Comparison of ENCODE assay signal across 9 cellular contexts in the genomic region with DNA sequence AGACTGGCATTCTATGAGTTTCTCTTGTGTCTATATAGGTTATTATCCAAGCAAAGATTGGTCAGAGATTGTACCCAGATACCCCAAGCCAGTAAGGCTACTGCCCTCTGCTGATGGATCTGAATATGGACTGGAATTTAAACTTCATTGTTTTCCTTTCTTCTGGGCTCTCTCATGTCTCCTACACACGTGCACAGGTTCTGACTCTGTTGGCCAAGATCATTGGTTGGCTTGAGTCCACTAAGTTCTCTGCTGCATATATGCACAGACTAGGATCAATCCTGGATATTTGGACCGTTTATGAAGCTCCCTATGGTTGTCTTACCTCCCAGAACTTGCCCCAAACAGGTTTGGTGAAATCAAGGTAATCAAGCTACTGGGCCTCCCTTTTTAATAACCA.
DNase-seq lines count a peak whose midpoint lies in the region; ATAC-seq and TF ChIP-seq lines count a peak whose summit lies in the region.
"Had no signal": no experiment of that assay in that cellular context is flagged by ENCODE, and none has a peak within 500 bp of the region (broad histone marks: within the 10 kb centered on the region; RNA-seq: fewer than 3 reads in every experiment).

No MANE protein-coding gene starts in this region.

- no peaks in the 10 kb centered on the region for H3K4me1 Mint-ChIP-seq in activated T-cell treated with anti-CD3 and anti-CD28 coated beads, Interleukin-2, amount 50 U/mL, for 72 hours (ENCODE audit: low read depth)
- no peaks in the 10 kb centered on the region for H3K4me1 Mint-ChIP-seq in naive thymus-derived CD8-positive, alpha-beta T cell

- no peaks in the 10 kb centered on the region for H3K9me3 Mint-ChIP-seq in activated T-cell treated with anti-CD3 and anti-CD28 coated beads, Interleukin-2, amount 50 U/mL, for 72 hours
- H3K9me3 Mint-ChIP-seq in naive thymus-derived CD8-positive, alpha-beta T cell = no peaks in the 10 kb centered on the region
- H3K9me3 Mint-ChIP-seq: stimulated activated naive CD8-positive, alpha-beta T cell treated with anti-CD3 and anti-CD28 coated beads, Interleukin-15, Interleukin-2, amounts not matched to agents 100 ng/mL and 50 ng/mL, for 24 hours had no signal

- TF ChIP-seq CTCF in LNCAP (IDR thresholded peaks at IDR 0.05) (peak; percentile 81), epithelial cell of esophagus (IDR thresholded peaks at IDR 0.05; ENCODE audit: insufficient read depth, low read depth, low read length, missing control alignments) (peak; percentile 82)

- H3K36me3 Mint-ChIP-seq in activated T-cell treated with anti-CD3 and anti-CD28 coated beads, Interleukin-2, amount 50 U/mL, for 72 hours (ENCODE audit: insufficient read depth in 2 of 2) = no peaks in the 10 kb centered on the region
- H3K36me3 Mint-ChIP-seq in naive thymus-derived CD8-positive, alpha-beta T cell = peaks cover 0 to 27% (median 11%) of the 10 kb centered on the region in 3 donors

- POLR2A ChIA-PET in naive thymus-derived CD8-positive, alpha-beta T cell (lab: Charles Lee) = interaction anchor here (0.6 kb wide), 1 partner anchor 173 kb away, joined by 4 read pairs; no protein-coding TSS in a partner anchor

- DNase-seq in activated T-cell treated with anti-CD3 and anti-CD28 coated beads, Interleukin-2, amount 50 U/mL, for 72 hours = peak in 1 of 2 donors; percentile 4
- no peak for DNase-seq in activated T-cell treated with anti-CD3 and anti-CD28 coated beads, Interleukin-2, amount 50 U/mL, for 48 hours
- DNase-seq in RPMI8226 (peak; percentile 58), epithelial cell of esophagus (ENCODE audit: low read depth) (peak; percentile 73), posterior vena cava (ENCODE audit: low spot score) (no peak)
- DNase-seq in naive thymus-derived CD8-positive, alpha-beta T cell = peak in 4 of 10 donors; percentile 1 to 37 (median 23)

- no peak overlapping the region for H3K4me3 Mint-ChIP-seq in activated T-cell treated with anti-CD3 and anti-CD28 coated beads, Interleukin-2, amount 50 U/mL, for 72 hours
- H3K4me3 Mint-ChIP-seq in naive thymus-derived CD8-positive, alpha-beta T cell = no peak overlapping the region
- H3K4me3 Mint-ChIP-seq: stimulated activated naive CD8-positive, alpha-beta T cell treated with anti-CD3 and anti-CD28 coated beads, Interleukin-15, Interleukin-2, amounts not matched to agents 100 ng/mL and 50 ng/mL, for 24 hours had no signal

- no peak overlapping the region for H3K27ac Mint-ChIP-seq in activated T-cell treated with anti-CD3 and anti-CD28 coated beads, Interleukin-2, amount 50 U/mL, for 72 hours
- peak overlapping the region in 2 of 10 donors; percentile 15 to 37 for H3K27ac Mint-ChIP-seq in naive thymus-derived CD8-positive, alpha-beta T cell
- H3K27ac Mint-ChIP-seq: stimulated activated naive CD8-positive, alpha-beta T cell treated with anti-CD3 and anti-CD28 coated beads, Interleukin-15, Interleukin-2, amounts not matched to agents 100 ng/mL and 50 ng/mL, for 24 hours had no signal

- H3K4me3 ChIP-seq in epithelial cell of esophagus (ENCODE audit: low read length) = no peak overlapping the region

- peak; percentile 49 to 58 for ATAC-seq in activated T-cell treated with anti-CD3 and anti-CD28 coated beads, Interleukin-2, amount 50 U/mL, for 72 hours (replicated peaks in 1 of 2)
- ATAC-seq in naive thymus-derived CD8-positive, alpha-beta T cell = peak; percentile 59 to 64
- ATAC-seq in GM21723 (IDR thresholded peaks at IDR 0.05; ENCODE audit: unreplicated experiment) = no peak

- intact Hi-C loops in posterior vena cava (cut with DNase I) = loop anchor here (5.0 kb wide), 1 partner anchor 169 kb away; no protein-coding TSS in a partner anchor

- no peaks in the 10 kb centered on the region for H3K27me3 Mint-ChIP-seq in activated T-cell treated with anti-CD3 and anti-CD28 coated beads, Interleukin-2, amount 50 U/mL, for 72 hours (ENCODE audit: low read depth)
- H3K27me3 Mint-ChIP-seq in naive thymus-derived CD8-positive, alpha-beta T cell = no peaks in the 10 kb centered on the region
- H3K27me3 Mint-ChIP-seq: stimulated activated naive CD8-positive, alpha-beta T cell treated with anti-CD3 and anti-CD28 coated beads, Interleukin-15, Interleukin-2, amounts not matched to agents 100 ng/mL and 50 ng/mL, for 24 hours had no signal

Comparison
In these comparisons a context has a peak if more than half of its experiments do, and no peak if none do; other contexts are left out.
1. DNase-seq: peak in RPMI8226 (single experiment) and epithelial cell of esophagus (single experiment); none in activated T-cell treated with anti-CD3 and anti-CD28 coated beads, Interleukin-2, amount 50 U/mL, for 48 hours (0 of 2) and posterior vena cava (single experiment).